Comparison of ENCODE assay signal across 38 cellular contexts in the genomic region with DNA sequence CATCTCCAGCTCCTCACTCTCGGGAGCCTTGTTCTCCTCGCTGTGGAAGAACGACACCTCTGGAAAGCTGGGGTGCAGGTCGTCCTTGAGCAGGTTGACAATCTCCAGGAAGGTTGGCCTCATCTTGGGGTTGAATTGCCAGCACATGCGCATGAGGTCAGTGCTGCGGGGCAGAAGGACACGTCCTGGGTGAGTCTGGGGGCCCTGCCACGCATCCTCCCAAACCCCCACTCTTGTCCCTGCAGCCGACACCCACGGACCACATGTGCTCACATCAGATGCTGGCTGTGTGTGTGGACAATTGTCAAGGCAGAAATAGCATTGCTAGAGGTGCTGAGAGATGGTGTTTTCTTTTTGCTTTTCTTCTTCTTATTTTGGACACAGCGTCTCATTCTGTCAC. TPM values are rescaled to one million over a fixed set of nuclear protein-coding genes. Genes with fewer than 3 reads are reported as not detected.
"Had no signal": no experiment of that assay in that cellular context is flagged by ENCODE, and none has a peak within 500 bp of the region (broad histone marks: within the 10 kb centered on the region; RNA-seq: fewer than 3 reads in every experiment).

No MANE protein-coding gene starts in this region.

- DNase-seq: Karpas-422, Kasumi-1, MG63, MM.1S, MV-4-11, NCI-H1048, NCI-H1092, NCI-H1092 treated with DMSO at 0.1 percent for 48 hours, NCI-H1105, NCI-H1105 treated with DMSO at 0.1 percent for 48 hours, NCI-H1417, NCI-H1417 treated with DMSO at 0.1 percent for 48 hours, NCI-H1436, NCI-H1436 treated with DMSO at 0.1 percent for 48 hours, NCI-H146, NCI-H1694, NCI-H1694 treated with DMSO at 0.1 percent for 48 hours, NCI-H187, NCI-H187 treated with DMSO at 0.1 percent for 48 hours, NCI-H1930, NCI-H2029, NCI-H2029 treated with DMSO at 0.1 percent for 48 hours, NCI-H2081, NCI-H2081 treated with DMSO at 0.1 percent for 48 hours, NCI-H2107, NCI-H2171, NCI-H2171 treated with DMSO at 0.1 percent for 48 hours, NCI-H2227 treated with DMSO at 0.1 percent for 48 hours, NCI-H226, NCI-H345, NCI-H446, NCI-H446 treated with DMSO at 0.1 percent for 48 hours, NCI-H510A, NCI-H510A treated with DMSO at 0.1 percent for 48 hours, NCI-H524 had no signal

- H3K4me3 ChIP-seq: MG63 had no signal

RNA-seq across cellular contexts. Expression of gene MBD3L3, which starts 58.8 kb away (rescaled TPM):
- total RNA-seq: LHCN-M2, M059J, NCI-H460 had no signal
